1 cellular context compared by ENCODE assay signal in genomic region chr7:519974-520458, GRCh38.
A peak's percentile ranks its signal among the peaks of the same experiment; 100 is the strongest.
TF ChIP-seq lines count a peak whose summit lies in the region.

No MANE protein-coding gene starts in this region.

TF ChIP-seq in K562, 482 proteins besides CTCF, POLR2A, EP300 and RAD21 (continued from another document and continues in another):
- TF ChIP-seq, protein P1, sequence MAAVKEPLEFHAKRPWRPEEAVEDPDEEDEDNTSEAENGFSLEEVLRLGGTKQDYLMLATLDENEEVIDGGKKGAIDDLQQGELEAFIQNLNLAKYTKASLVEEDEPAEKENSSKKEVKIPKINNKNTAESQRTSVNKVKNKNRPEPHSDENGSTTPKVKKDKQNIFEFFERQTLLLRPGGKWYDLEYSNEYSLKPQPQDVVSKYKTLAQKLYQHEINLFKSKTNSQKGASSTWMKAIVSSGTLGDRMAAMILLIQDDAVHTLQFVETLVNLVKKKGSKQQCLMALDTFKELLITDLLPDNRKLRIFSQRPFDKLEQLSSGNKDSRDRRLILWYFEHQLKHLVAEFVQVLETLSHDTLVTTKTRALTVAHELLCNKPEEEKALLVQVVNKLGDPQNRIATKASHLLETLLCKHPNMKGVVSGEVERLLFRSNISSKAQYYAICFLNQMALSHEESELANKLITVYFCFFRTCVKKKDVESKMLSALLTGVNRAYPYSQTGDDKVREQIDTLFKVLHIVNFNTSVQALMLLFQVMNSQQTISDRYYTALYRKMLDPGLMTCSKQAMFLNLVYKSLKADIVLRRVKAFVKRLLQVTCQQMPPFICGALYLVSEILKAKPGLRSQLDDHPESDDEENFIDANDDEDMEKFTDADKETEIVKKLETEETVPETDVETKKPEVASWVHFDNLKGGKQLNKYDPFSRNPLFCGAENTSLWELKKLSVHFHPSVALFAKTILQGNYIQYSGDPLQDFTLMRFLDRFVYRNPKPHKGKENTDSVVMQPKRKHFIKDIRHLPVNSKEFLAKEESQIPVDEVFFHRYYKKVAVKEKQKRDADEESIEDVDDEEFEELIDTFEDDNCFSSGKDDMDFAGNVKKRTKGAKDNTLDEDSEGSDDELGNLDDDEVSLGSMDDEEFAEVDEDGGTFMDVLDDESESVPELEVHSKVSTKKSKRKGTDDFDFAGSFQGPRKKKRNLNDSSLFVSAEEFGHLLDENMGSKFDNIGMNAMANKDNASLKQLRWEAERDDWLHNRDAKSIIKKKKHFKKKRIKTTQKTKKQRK (IDR thresholded peaks at IDR 0.05; ENCODE audit: borderline replicate concordance, low read depth, low read length) = no peak
- no peak for TF ChIP-seq SRSF7 (optimal IDR thresholded peaks at IDR 0.05; ENCODE audit: low read depth, low read length)
- TF ChIP-seq, protein P2, sequence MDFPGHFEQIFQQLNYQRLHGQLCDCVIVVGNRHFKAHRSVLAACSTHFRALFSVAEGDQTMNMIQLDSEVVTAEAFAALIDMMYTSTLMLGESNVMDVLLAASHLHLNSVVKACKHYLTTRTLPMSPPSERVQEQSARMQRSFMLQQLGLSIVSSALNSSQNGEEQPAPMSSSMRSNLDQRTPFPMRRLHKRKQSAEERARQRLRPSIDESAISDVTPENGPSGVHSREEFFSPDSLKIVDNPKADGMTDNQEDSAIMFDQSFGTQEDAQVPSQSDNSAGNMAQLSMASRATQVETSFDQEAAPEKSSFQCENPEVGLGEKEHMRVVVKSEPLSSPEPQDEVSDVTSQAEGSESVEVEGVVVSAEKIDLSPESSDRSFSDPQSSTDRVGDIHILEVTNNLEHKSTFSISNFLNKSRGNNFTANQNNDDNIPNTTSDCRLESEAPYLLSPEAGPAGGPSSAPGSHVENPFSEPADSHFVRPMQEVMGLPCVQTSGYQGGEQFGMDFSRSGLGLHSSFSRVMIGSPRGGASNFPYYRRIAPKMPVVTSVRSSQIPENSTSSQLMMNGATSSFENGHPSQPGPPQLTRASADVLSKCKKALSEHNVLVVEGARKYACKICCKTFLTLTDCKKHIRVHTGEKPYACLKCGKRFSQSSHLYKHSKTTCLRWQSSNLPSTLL (IDR thresholded peaks at IDR 0.05) = no peak
- TF ChIP-seq ZNF217 (CRISPR knock-in tag; IDR thresholded peaks at IDR 0.05) = no peak
- TF ChIP-seq, protein P3, sequence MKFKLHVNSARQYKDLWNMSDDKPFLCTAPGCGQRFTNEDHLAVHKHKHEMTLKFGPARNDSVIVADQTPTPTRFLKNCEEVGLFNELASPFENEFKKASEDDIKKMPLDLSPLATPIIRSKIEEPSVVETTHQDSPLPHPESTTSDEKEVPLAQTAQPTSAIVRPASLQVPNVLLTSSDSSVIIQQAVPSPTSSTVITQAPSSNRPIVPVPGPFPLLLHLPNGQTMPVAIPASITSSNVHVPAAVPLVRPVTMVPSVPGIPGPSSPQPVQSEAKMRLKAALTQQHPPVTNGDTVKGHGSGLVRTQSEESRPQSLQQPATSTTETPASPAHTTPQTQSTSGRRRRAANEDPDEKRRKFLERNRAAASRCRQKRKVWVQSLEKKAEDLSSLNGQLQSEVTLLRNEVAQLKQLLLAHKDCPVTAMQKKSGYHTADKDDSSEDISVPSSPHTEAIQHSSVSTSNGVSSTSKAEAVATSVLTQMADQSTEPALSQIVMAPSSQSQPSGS (CRISPR knock-in tag; IDR thresholded peaks at IDR 0.05) = no peak
- no peak for TF ChIP-seq TEAD4 (IDR thresholded peaks at IDR 0.05; ENCODE audit: low read length)
- TF ChIP-seq TEAD4 (CRISPR knock-in tag; IDR thresholded peaks at IDR 0.05; ENCODE audit: borderline replicate concordance) = no peak
- no peak for TF ChIP-seq ZNF23 (CRISPR knock-in tag; IDR thresholded peaks at IDR 0.05)
- no peak for TF ChIP-seq ADNP (tag; IDR thresholded peaks at IDR 0.05)
- TF ChIP-seq ZNF263 (CRISPR knock-in tag; IDR thresholded peaks at IDR 0.05; ENCODE audit: borderline replicate concordance) = no peak; the same call in 1 of the 2 replicates
- no peak for TF ChIP-seq POLR2B (IDR thresholded peaks at IDR 0.05; ENCODE audit: low read depth, partially characterized antibody)
- TF ChIP-seq IFI16 (CRISPR knock-in tag; IDR thresholded peaks at IDR 0.05) = no peak
- no peak for TF ChIP-seq CHD4 (IDR thresholded peaks at IDR 0.05; ENCODE audit: insufficient read depth, insufficient replicate concordance, low read depth, low read length, poor library complexity, severe bottlenecking)
- no peak for TF ChIP-seq KLF10 (CRISPR knock-in tag; IDR thresholded peaks at IDR 0.05)
- TF ChIP-seq ETV1 (tag; conservative IDR thresholded peaks at IDR 0.05; ENCODE audit: low read depth) = no peak
- peak; percentile 75 for TF ChIP-seq CTBP1 (IDR thresholded peaks at IDR 0.05; ENCODE audit: borderline replicate concordance)
- TF ChIP-seq KLF16 (IDR thresholded peaks at IDR 0.05) = no peak
- no peak for TF ChIP-seq BRD9 (IDR thresholded peaks at IDR 0.05; ENCODE audit: low read depth, partially characterized antibody)
- no peak for TF ChIP-seq HCFC1 (IDR thresholded peaks at IDR 0.05; ENCODE audit: low read depth, low read length)
- TF ChIP-seq E2F6 (IDR thresholded peaks at IDR 0.05; ENCODE audit: borderline replicate concordance in 1 of 2, extremely low read depth in 1 of 2, insufficient read depth in 1 of 2, insufficient read length in 1 of 2, low read depth in 1 of 2, low read length in 1 of 2, poor library complexity in 1 of 2, severe bottlenecking in 1 of 2) = peak in 1 of 2 experiments; percentile 41
- TF ChIP-seq BMI1 (IDR thresholded peaks at IDR 0.05; ENCODE audit: low read length) = no peak
- no peak for TF ChIP-seq STAG1 (CRISPR knock-in tag; IDR thresholded peaks at IDR 0.05; ENCODE audit: borderline replicate concordance)
- TF ChIP-seq FOXK2 (conservative IDR thresholded peaks at IDR 0.05 in 1 of 2, IDR thresholded peaks at IDR 0.05 in 1 of 2; ENCODE audit: low read depth in 2 of 2) = no peak
- TF ChIP-seq DPF2 (IDR thresholded peaks at IDR 0.05) = no peak
- TF ChIP-seq, protein P4, sequence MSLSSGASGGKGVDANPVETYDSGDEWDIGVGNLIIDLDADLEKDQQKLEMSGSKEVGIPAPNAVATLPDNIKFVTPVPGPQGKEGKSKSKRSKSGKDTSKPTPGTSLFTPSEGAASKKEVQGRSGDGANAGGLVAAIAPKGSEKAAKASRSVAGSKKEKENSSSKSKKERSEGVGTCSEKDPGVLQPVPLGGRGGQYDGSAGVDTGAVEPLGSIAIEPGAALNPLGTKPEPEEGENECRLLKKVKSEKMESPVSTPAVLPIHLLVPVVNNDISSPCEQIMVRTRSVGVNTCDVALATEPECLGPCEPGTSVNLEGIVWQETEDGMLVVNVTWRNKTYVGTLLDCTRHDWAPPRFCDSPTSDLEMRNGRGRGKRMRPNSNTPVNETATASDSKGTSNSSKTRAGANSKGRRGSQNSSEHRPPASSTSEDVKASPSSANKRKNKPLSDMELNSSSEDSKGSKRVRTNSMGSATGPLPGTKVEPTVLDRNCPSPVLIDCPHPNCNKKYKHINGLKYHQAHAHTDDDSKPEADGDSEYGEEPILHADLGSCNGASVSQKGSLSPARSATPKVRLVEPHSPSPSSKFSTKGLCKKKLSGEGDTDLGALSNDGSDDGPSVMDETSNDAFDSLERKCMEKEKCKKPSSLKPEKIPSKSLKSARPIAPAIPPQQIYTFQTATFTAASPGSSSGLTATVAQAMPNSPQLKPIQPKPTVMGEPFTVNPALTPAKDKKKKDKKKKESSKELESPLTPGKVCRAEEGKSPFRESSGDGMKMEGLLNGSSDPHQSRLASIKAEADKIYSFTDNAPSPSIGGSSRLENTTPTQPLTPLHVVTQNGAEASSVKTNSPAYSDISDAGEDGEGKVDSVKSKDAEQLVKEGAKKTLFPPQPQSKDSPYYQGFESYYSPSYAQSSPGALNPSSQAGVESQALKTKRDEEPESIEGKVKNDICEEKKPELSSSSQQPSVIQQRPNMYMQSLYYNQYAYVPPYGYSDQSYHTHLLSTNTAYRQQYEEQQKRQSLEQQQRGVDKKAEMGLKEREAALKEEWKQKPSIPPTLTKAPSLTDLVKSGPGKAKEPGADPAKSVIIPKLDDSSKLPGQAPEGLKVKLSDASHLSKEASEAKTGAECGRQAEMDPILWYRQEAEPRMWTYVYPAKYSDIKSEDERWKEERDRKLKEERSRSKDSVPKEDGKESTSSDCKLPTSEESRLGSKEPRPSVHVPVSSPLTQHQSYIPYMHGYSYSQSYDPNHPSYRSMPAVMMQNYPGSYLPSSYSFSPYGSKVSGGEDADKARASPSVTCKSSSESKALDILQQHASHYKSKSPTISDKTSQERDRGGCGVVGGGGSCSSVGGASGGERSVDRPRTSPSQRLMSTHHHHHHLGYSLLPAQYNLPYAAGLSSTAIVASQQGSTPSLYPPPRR (CRISPR knock-in tag; IDR thresholded peaks at IDR 0.05; ENCODE audit: borderline replicate concordance) = no peak
- no peak for TF ChIP-seq ZNF785 (CRISPR knock-in tag; IDR thresholded peaks at IDR 0.05)
- no peak for TF ChIP-seq HES1 (IDR thresholded peaks at IDR 0.05; ENCODE audit: low read depth)
- TF ChIP-seq ELF2 (CRISPR knock-in tag; IDR thresholded peaks at IDR 0.05) = no peak
- no peak for TF ChIP-seq MAFF (IDR thresholded peaks at IDR 0.05; ENCODE audit: low read length)
- no peak for TF ChIP-seq ZC3H4 (CRISPR knock-in tag; IDR thresholded peaks at IDR 0.05; ENCODE audit: borderline replicate concordance)
- TF ChIP-seq POLR3A (IDR thresholded peaks at IDR 0.05; ENCODE audit: borderline replicate concordance, extremely low read depth, insufficient read depth, insufficient read length) = no peak
- TF ChIP-seq GABPA (tag; conservative IDR thresholded peaks at IDR 0.05; ENCODE audit: low read depth) = no peak
- no peak for TF ChIP-seq FUS (optimal IDR thresholded peaks at IDR 0.05; ENCODE audit: low read depth, low read length)
- no peak for TF ChIP-seq ZNF436 (CRISPR knock-in tag; IDR thresholded peaks at IDR 0.05)
- no peak for TF ChIP-seq RBM25 (IDR thresholded peaks at IDR 0.05; ENCODE audit: low read depth, low read length, severe bottlenecking)
- no peak for TF ChIP-seq SNIP1 (IDR thresholded peaks at IDR 0.05; ENCODE audit: low read depth)
- TF ChIP-seq KDM2B (CRISPR knock-in tag; IDR thresholded peaks at IDR 0.05) = peak; percentile 39; the same call in 1 of the 2 replicates
- no peak for TF ChIP-seq IRF9 (tag; IDR thresholded peaks at IDR 0.05)
- TF ChIP-seq TBP (optimal IDR thresholded peaks at IDR 0.05; ENCODE audit: low read depth, low read length) = no peak
- TF ChIP-seq, protein P5, sequence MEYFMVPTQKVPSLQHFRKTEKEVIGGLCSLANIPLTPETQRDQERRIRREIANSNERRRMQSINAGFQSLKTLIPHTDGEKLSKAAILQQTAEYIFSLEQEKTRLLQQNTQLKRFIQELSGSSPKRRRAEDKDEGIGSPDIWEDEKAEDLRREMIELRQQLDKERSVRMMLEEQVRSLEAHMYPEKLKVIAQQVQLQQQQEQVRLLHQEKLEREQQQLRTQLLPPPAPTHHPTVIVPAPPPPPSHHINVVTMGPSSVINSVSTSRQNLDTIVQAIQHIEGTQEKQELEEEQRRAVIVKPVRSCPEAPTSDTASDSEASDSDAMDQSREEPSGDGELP (CRISPR knock-in tag; IDR thresholded peaks at IDR 0.05; ENCODE audit: borderline replicate concordance) = peak; percentile 6; the same call in 1 of the 2 replicates
- TF ChIP-seq YBX1 (IDR thresholded peaks at IDR 0.05) = no peak
- TF ChIP-seq ARID2 (IDR thresholded peaks at IDR 0.05) = no peak
- TF ChIP-seq, protein P6, sequence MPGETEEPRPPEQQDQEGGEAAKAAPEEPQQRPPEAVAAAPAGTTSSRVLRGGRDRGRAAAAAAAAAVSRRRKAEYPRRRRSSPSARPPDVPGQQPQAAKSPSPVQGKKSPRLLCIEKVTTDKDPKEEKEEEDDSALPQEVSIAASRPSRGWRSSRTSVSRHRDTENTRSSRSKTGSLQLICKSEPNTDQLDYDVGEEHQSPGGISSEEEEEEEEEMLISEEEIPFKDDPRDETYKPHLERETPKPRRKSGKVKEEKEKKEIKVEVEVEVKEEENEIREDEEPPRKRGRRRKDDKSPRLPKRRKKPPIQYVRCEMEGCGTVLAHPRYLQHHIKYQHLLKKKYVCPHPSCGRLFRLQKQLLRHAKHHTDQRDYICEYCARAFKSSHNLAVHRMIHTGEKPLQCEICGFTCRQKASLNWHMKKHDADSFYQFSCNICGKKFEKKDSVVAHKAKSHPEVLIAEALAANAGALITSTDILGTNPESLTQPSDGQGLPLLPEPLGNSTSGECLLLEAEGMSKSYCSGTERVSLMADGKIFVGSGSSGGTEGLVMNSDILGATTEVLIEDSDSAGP (CRISPR knock-in tag; IDR thresholded peaks at IDR 0.05) = no peak
- TF ChIP-seq TAF15 (IDR thresholded peaks at IDR 0.05; ENCODE audit: low read depth, low read length) = no peak
- TF ChIP-seq ATF7 (IDR thresholded peaks at IDR 0.05) = no peak
